ENCODE assay signal across 27 cellular contexts in genomic region chrX:154793084-154793483, GRCh38. TPM values are rescaled to one million over a fixed set of nuclear protein-coding genes. Genes with fewer than 3 reads are reported as not detected.
"Had no signal": no experiment of that assay in that cellular context is flagged by ENCODE, and none has a peak within 500 bp of the region (broad histone marks: within the 10 kb centered on the region; RNA-seq: fewer than 3 reads in every experiment).

No MANE protein-coding gene starts in this region.

- H3K4me2 ChIP-seq: hepatocyte had no signal

- H3K4me3 ChIP-seq: breast epithelium, coronary artery, esophagus muscularis mucosa, hepatocyte, thyroid gland, upper lobe of right lung had no signal

- FAIRE-seq: frontal cortex had no signal

- H3K27me3 ChIP-seq: esophagus muscularis mucosa, hepatocyte, thyroid gland, upper lobe of right lung had no signal

- H3K27ac ChIP-seq: breast epithelium, coronary artery, esophagus muscularis mucosa, hepatocyte, thyroid gland, upper lobe of right lung, WERI-Rb-1 had no signal

- H2AFZ ChIP-seq: hepatocyte had no signal

- ATAC-seq: activated CD8-positive, alpha-beta T cell treated with anti-CD3 and anti-CD28 coated beads, Interleukin-2, amount 10 ng/mL, durations not matched to agents 7 days and 5 days; left ventricle myocardium superior; natural killer cell; right cardiac atrium; upper lobe of right lung had no signal

- H3K9me3 ChIP-seq: breast epithelium, esophagus muscularis mucosa, thyroid gland, upper lobe of right lung had no signal

- H3K4me1 ChIP-seq: breast epithelium, thyroid gland, upper lobe of right lung had no signal

- H3K79me2 ChIP-seq: hepatocyte had no signal

- DNase-seq: activated CD4-positive, alpha-beta T cell treated with anti-CD3 and anti-CD28 coated beads, Interleukin-2, amount 50 U/mL, for 1 hour; activated CD4-positive, CD25-positive, alpha-beta regulatory T cell treated with anti-CD3 and anti-CD28 coated beads, Interleukin-2, amount 50 U/mL, for 72 hours; activated CD8-positive, alpha-beta T cell treated with anti-CD3 and anti-CD28 coated beads, Interleukin-2, amount 10 ng/mL, durations not matched to agents 7 days and 5 days; activated T-cell treated with anti-CD3 and anti-CD28 coated beads, Interleukin-2, amount 50 U/mL, for 1 hour; amniotic stem cell; glutamatergic neuron; immature natural killer cell; left ventricle myocardium superior; mammary epithelial cell; natural killer cell; right cardiac atrium; stimulated activated CD4-positive, alpha-beta T cell treated with anti-CD3 and anti-CD28 coated beads, Interleukin-12 subunit alpha, Interleukin-12 subunit beta, amount 100 ng/mL, for 4 hours; stimulated activated CD4-positive, alpha-beta T cell treated with anti-CD3 and anti-CD28 coated beads, Interleukin-4, amount 100 ng/mL, for 4 hours; substantia nigra; thyroid gland; upper lobe of right lung; WERI-Rb-1 had no signal

- H3K36me3 ChIP-seq: breast epithelium, esophagus muscularis mucosa, thyroid gland, upper lobe of right lung, WERI-Rb-1 had no signal

RNA-seq across cellular contexts. Expression of gene SMIM9, which starts 41.4 kb away (rescaled TPM):
- total RNA-seq: activated CD8-positive, alpha-beta T cell treated with anti-CD3 and anti-CD28 coated beads, Interleukin-2, amount 10 ng/mL, durations not matched to agents 7 days and 5 days; breast epithelium; esophagus muscularis mucosa; frontal cortex; hepatocyte; left ventricle myocardium superior; mammary epithelial cell; mesothelial cell of epicardium; natural killer cell; osteoblast; pulmonary artery endothelial cell; right cardiac atrium; skeletal muscle tissue; T-helper 2 cell treated with Interferon-gamma antibody and Interleukin-4, amounts not matched to agents 100 ng/mL and 5 ng/mL, for 36 hours; thyroid gland; upper lobe of right lung had no signal
- polyA plus RNA-seq: hepatocyte, immature natural killer cell, mammary epithelial cell, right cardiac atrium had no signal
